Comparison of ENCODE assay signal across 8 cellular contexts in the genomic region with DNA sequence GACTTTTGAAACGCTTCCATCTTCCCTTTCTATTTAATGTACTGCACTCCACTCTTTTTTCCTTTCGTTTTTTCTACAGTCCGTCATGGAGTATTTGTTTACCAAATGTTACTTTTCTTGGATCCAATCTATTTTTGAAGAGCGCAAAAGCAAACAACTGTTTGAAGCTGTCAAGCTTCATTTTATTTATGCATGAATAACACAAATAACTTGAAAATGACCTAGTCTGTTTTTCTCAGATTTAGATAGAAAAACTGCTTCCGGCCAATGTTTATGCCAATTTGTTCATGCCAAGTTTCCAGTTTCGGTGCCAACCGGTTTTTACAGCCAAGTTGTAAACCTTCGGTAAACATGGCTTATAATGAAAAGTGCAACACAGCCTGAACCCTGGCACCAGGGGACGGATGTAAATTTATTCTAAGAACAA.
A peak's percentile ranks its signal among the peaks of the same experiment; 100 is the strongest.
DNase-seq lines count a peak whose midpoint lies in the region; TF ChIP-seq lines count a peak whose summit lies in the region.

No MANE protein-coding gene starts in this region.

- DNase-seq in activated naive CD4-positive, alpha-beta T cell (lab: John Stamatoyannopoulos, UW) = no peak
- DNase-seq in ascending aorta (ENCODE audit: low spot score in 2 of 2) (peak in 1 of 2 donors; percentile 84), tibial nerve (ENCODE audit: low spot score in 2 of 2) (no peak), germinal center (ENCODE audit: low spot score) (no peak), SKM-1 (lab: John Stamatoyannopoulos, UW; ENCODE audit: unreplicated experiment) (no peak), Ammon's horn (ENCODE audit: low spot score) (no peak)

- no peaks in the 10 kb centered on the region for H3K9me3 ChIP-seq in ascending aorta
- H3K9me3 ChIP-seq in tibial nerve = no peaks in the 10 kb centered on the region

- H3K36me3 Mint-ChIP-seq in activated naive CD4-positive, alpha-beta T cell treated with anti-CD3 and anti-CD28 coated beads, Interleukin-2, amount 50 U/mL, for 24 hours = peaks cover 6% of the 10 kb centered on the region

- H3K4me3 Mint-ChIP-seq in activated naive CD4-positive, alpha-beta T cell treated with anti-CD3 and anti-CD28 coated beads, Interleukin-2, amount 50 U/mL, for 24 hours = peak overlapping the region; percentile 77

- H3K36me3 ChIP-seq in ascending aorta (no peaks in the 10 kb centered on the region), tibial nerve (no peaks in the 10 kb centered on the region)

- H3K27me3 ChIP-seq in ascending aorta (no peaks in the 10 kb centered on the region), layer of hippocampus (ENCODE audit: control insufficient read depth, insufficient read depth, low read length) (no peaks in the 10 kb centered on the region), tibial nerve (no peaks in the 10 kb centered on the region)

- no peak for TF ChIP-seq POLR2A in tibial nerve (IDR thresholded peaks at IDR 0.05)

- peaks cover 8% of the 10 kb centered on the region for H3K9me3 Mint-ChIP-seq in activated naive CD4-positive, alpha-beta T cell treated with anti-CD3 and anti-CD28 coated beads, Interleukin-2, amount 50 U/mL, for 24 hours

- TF ChIP-seq CTCF in ascending aorta (IDR thresholded peaks at IDR 0.05) (no peak), tibial nerve (IDR thresholded peaks at IDR 0.05) (no peak)

- 13 to 24% methylated on average over 9 of the region's 9 CpGs for WGBS in tibial nerve, 2 donors

- H3K4me1 ChIP-seq in ascending aorta = peaks cover 0 to 13% of the 10 kb centered on the region in 2 donors
- peaks cover 0 to 8% (median 2%) of the 10 kb centered on the region in 4 donors for H3K4me1 ChIP-seq in tibial nerve

- intact Hi-C loops in ascending aorta (cut with DNase I) = loop anchor here (1.0 to 10.0 kb wide), 7 partner anchors 49 to 719 kb away; a partner anchor contains a TSS

- peak overlapping the region; percentile 97 for H3K27ac Mint-ChIP-seq in activated naive CD4-positive, alpha-beta T cell treated with anti-CD3 and anti-CD28 coated beads, Interleukin-2, amount 50 U/mL, for 24 hours

- H3K4me3 ChIP-seq in ascending aorta = peak overlapping the region; percentile 31 to 49
- peak overlapping the region in 3 of 4 donors; percentile 21 to 42 (median 34) for H3K4me3 ChIP-seq in tibial nerve

- H3K27ac ChIP-seq in ascending aorta (peak overlapping the region; percentile 83 to 86), layer of hippocampus (ENCODE audit: low read depth, low read length) (peak overlapping the region; percentile 36), tibial nerve (peak overlapping the region; percentile 76 to 94 (median 88))

- no peaks in the 10 kb centered on the region for H3K27me3 Mint-ChIP-seq in activated naive CD4-positive, alpha-beta T cell treated with anti-CD3 and anti-CD28 coated beads, Interleukin-2, amount 50 U/mL, for 24 hours

- TF ChIP-seq EP300 in tibial nerve (IDR thresholded peaks at IDR 0.05) = peak; percentile 64 to 83

- H3K4me1 Mint-ChIP-seq in activated naive CD4-positive, alpha-beta T cell treated with anti-CD3 and anti-CD28 coated beads, Interleukin-2, amount 50 U/mL, for 24 hours = peaks cover 31% of the 10 kb centered on the region

Comparison
In these comparisons a context has a peak if more than half of its experiments do, and no peak if none do; other contexts are left out.
1. H3K27ac ChIP-seq: peak in every context shown above with its lines; median percentile 88 in tibial nerve; 84 in ascending aorta; 36 in layer of hippocampus.